In the genomic region with DNA sequence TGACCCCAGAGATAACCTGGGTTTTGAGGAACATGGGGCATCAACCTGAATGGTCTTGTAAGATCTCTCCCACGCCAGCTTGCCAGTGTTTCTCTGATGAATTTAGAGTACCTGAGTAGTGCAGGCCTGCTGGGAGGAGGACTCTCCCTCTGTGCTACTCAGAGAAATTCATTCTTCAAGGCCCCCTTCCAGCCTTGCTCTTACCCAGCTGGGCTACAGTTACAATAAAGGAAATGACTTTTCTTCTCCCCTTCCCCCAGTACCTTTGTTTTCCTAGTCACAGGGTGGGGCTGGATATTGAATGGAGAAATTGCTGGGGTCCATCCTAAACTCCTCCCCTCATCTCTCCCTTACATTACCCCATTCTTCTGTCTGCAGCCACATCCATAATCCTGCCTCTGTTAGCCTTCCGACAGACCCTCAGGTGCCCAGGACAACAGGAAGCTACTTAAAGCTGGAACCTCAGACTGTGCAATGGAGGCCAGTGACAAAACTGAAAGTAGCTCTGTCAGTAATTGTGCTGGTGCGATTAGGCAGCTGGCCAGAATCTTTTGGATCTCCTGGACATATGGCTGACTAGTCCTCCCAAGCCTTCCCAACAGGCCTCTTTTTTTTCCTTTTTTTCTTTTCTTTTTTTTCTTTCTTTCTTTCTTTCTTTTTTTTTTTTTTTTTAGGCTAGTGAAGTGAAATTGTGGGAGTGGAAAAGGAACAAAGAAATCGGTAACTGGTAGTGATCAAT, we compare ENCODE assay signal across 8 cellular contexts. TPM values are rescaled to one million over a fixed set of nuclear protein-coding genes. Genes with fewer than 3 reads are reported as not detected.
DNase-seq lines count a peak whose midpoint lies in the region; ATAC-seq and TF ChIP-seq lines count a peak whose summit lies in the region.

No MANE protein-coding gene starts in this region.

- no peak overlapping the region for H2BK15ac ChIP-seq in mesendoderm (replicated peaks; ENCODE audit: low read depth)

- H4K5ac ChIP-seq in mesendoderm (ENCODE audit: low read length) = no peak overlapping the region

- intact Hi-C loops in esophagus squamous epithelium (cut with DNase I) (no loop called here), ovary (cut with DNase I) (loop anchor here in 1 of 4 donors (10.0 kb wide), 1 partner anchor 125 kb away; a partner anchor contains a TSS)

- no peak overlapping the region for H4K8ac ChIP-seq in mesendoderm (ENCODE audit: low read depth, low read length)

- H3K27me3 ChIP-seq in esophagus squamous epithelium (no peaks in the 10 kb centered on the region), ovary (no peaks in the 10 kb centered on the region), mesendoderm (ENCODE audit: insufficient read depth, low read length, poor library complexity) (no peaks in the 10 kb centered on the region)

- TF ChIP-seq POLR2A in esophagus squamous epithelium (IDR thresholded peaks at IDR 0.05) (no peak), ovary (IDR thresholded peaks at IDR 0.05) (no peak)

- no peak overlapping the region for H2BK120ac ChIP-seq in mesendoderm (ENCODE audit: low read depth, low read length)

- peak overlapping the region; percentile 52 to 85 (median 64) for H3K27ac ChIP-seq in esophagus squamous epithelium
- H3K27ac ChIP-seq in ovary = peak overlapping the region in 1 of 2 donors; percentile 16
- no peak overlapping the region for H3K27ac ChIP-seq in mesendoderm (ENCODE audit: low read depth, low read length)

- H3K18ac ChIP-seq in mesendoderm (ENCODE audit: low read length) = no peak overlapping the region

- H3K4me1 ChIP-seq in esophagus squamous epithelium = peaks cover 12 to 59% (median 32%) of the 10 kb centered on the region in 3 donors
- H3K4me1 ChIP-seq in ovary (ENCODE audit: insufficient read depth) = no peaks in the 10 kb centered on the region
- no peaks in the 10 kb centered on the region for H3K4me1 ChIP-seq in mesendoderm (ENCODE audit: control insufficient read depth, low read depth, low read length)

- 45 to 53% methylated on average over 4 of the region's 4 CpGs for WGBS in esophagus squamous epithelium, 2 donors
- WGBS in ovary, 3 donors = 65 to 72% (median 70%) methylated on average over 4 of the region's 4 CpGs
- no CpG with 5 or more reads among the region's 4 CpGs for WGBS in mesendoderm (ENCODE audit: extremely low coverage, insufficient coverage, low lambda C conversion rate)

- H3K9me3 ChIP-seq in esophagus squamous epithelium (no peaks in the 10 kb centered on the region), ovary (no peaks in the 10 kb centered on the region)

- peaks cover 0 to 25% (median 4%) of the 10 kb centered on the region in 3 donors for H3K36me3 ChIP-seq in esophagus squamous epithelium
- H3K36me3 ChIP-seq in ovary = no peaks in the 10 kb centered on the region
- no peaks in the 10 kb centered on the region for H3K36me3 ChIP-seq in mesendoderm (ENCODE audit: control insufficient read depth, insufficient read depth, low read length)

- H3K9ac ChIP-seq in mesendoderm (ENCODE audit: low read length) = no peak overlapping the region

- TF ChIP-seq EP300 in ovary (IDR thresholded peaks at IDR 0.05) = no peak

- TF ChIP-seq CTCF in esophagus squamous epithelium (IDR thresholded peaks at IDR 0.05) = no peak
- no peak for TF ChIP-seq CTCF in ovary (IDR thresholded peaks at IDR 0.05)

- no peak overlapping the region for H3K23ac ChIP-seq in mesendoderm (ENCODE audit: low read length)

- no peak for ATAC-seq in HG03135 (IDR thresholded peaks at IDR 0.05; ENCODE audit: unreplicated experiment)

- no peak overlapping the region for H3K4me2 ChIP-seq in mesendoderm (ENCODE audit: low read length)

- no peak overlapping the region for H3K56ac ChIP-seq in mesendoderm (ENCODE audit: low read length)

- DNase-seq in RPMI8226 = peak; percentile 81
- DNase-seq in esophagus squamous epithelium (lab: John Stamatoyannopoulos, UW) = no peak
- DNase-seq in ovary = peak; percentile 46 to 74 (median 63)
- DNase-seq in activated gamma-delta T cell treated with Interleukin-2 at 50 U/mL for 16 hours = no peak
- no peak for DNase-seq in SHP77 (lab: John Stamatoyannopoulos, UW)
- no peak for DNase-seq in mesendoderm

- peaks cover 7% of the 10 kb centered on the region for H3K79me1 ChIP-seq in mesendoderm (ENCODE audit: low read length)

- H3K4ac ChIP-seq in mesendoderm (ENCODE audit: low read depth, low read length) = no peak overlapping the region

- H2BK5ac ChIP-seq in mesendoderm (ENCODE audit: low read length) = no peak overlapping the region

- peaks cover 4% of the 10 kb centered on the region for H3K79me2 ChIP-seq in mesendoderm (ENCODE audit: control insufficient read depth, insufficient read depth, low read length)

- no peak overlapping the region for H2AK5ac ChIP-seq in mesendoderm (ENCODE audit: low read length)

- peak overlapping the region; percentile 24; the same call in 1 of the 2 replicates for H3K4me3 ChIP-seq in GM08714 (ENCODE audit: low read length)
- peak overlapping the region in 1 of 4 donors; percentile 2 for H3K4me3 ChIP-seq in esophagus squamous epithelium
- no peak overlapping the region for H3K4me3 ChIP-seq in ovary
- H3K4me3 ChIP-seq in mesendoderm (ENCODE audit: low read length) = no peak overlapping the region

RNA-seq across cellular contexts. Expression of a gene that starts 17.5 kb away (rescaled TPM):
- 100 to 1,000 TPM in 2 of 4 donors, 10 to 100 TPM in 2; 61.8 to 134 (median 109) TPM for total RNA-seq in esophagus squamous epithelium
- 10 to 100 TPM; 21.2 to 63.7 (median 36.4) TPM for total RNA-seq in ovary
- 10 to 100 TPM; 19.0 to 23.7 TPM for polyA plus RNA-seq in ovary
- 30.4 TPM for polyA plus RNA-seq in mesendoderm (2013, experiment 1 of 2)
- 31.2 TPM for polyA plus RNA-seq in mesendoderm (2013, experiment 2 of 2)

Comparison
In these comparisons a context has a peak if more than half of its experiments do, and no peak if none do; other contexts are left out.
1. DNase-seq: peak in RPMI8226 (single experiment) and ovary (5 of 5); none in esophagus squamous epithelium (single experiment), activated gamma-delta T cell treated with Interleukin-2 at 50 U/mL for 16 hours (single experiment), SHP77 (0 of 2) and mesendoderm (single experiment).